8 cellular contexts compared by ENCODE assay signal in genomic region chr1:53945433-53946251, GRCh38.
DNase-seq lines count a peak whose midpoint lies in the region; ATAC-seq and TF ChIP-seq lines count a peak whose summit lies in the region.

Gene IFT25, minus strand, starts transcription at chr1:53945699. Its CDS starts 5,617 bp downstream, at chr1:53940082.

- peak; percentile 95 for DNase-seq in AG09319 (ENCODE audit: extremely low read depth, low read depth)
- peak; percentile 94 for DNase-seq in NCI-H345 (lab: John Stamatoyannopoulos, UW)
- peak; percentile 96 for DNase-seq in activated CD4-positive, CD25-positive, alpha-beta regulatory T cell treated with anti-CD3 and anti-CD28 coated beads, Interleukin-2, amount 50 U/mL, for 16 hours (ENCODE audit: low read depth, low spot score)
- DNase-seq in central memory CD4-positive, alpha-beta T cell, result peak; percentile 97
- peak; percentile 98 for DNase-seq in islet precursor cell
- peak; percentile 99 for DNase-seq in stimulated activated CD4-positive, alpha-beta T cell treated with anti-CD3 and anti-CD28 coated beads, Interleukin-12 subunit alpha, Interleukin-12 subunit beta, amount 100 ng/mL, for 4 hours

- ATAC-seq in GM19025 (IDR thresholded peaks at IDR 0.05; ENCODE audit: low read depth, unreplicated experiment), result peak; percentile 59
- ATAC-seq in HG03280 (IDR thresholded peaks at IDR 0.05; ENCODE audit: unreplicated experiment), result peak; percentile 69

- no peak for TF ChIP-seq CTCF in AG09319 (IDR thresholded peaks at IDR 0.05; ENCODE audit: low read depth, low read length)

Comparison
In these comparisons a context has a peak if more than half of its experiments do, and no peak if none do; other contexts are left out.
1. Peak in every context shown above with its lines: DNase-seq and ATAC-seq.